In genomic region chr19:30224689-30225606, GRCh38 we compare ENCODE assay signal across 1 cellular context.
TF ChIP-seq lines count a peak whose summit lies in the region.

No MANE protein-coding gene starts in this region.

TF ChIP-seq in HEK293, 187 proteins besides CTCF, POLR2A, EP300 and RAD21 (continued from another document and continues in another):
- TF ChIP-seq, protein P1, sequence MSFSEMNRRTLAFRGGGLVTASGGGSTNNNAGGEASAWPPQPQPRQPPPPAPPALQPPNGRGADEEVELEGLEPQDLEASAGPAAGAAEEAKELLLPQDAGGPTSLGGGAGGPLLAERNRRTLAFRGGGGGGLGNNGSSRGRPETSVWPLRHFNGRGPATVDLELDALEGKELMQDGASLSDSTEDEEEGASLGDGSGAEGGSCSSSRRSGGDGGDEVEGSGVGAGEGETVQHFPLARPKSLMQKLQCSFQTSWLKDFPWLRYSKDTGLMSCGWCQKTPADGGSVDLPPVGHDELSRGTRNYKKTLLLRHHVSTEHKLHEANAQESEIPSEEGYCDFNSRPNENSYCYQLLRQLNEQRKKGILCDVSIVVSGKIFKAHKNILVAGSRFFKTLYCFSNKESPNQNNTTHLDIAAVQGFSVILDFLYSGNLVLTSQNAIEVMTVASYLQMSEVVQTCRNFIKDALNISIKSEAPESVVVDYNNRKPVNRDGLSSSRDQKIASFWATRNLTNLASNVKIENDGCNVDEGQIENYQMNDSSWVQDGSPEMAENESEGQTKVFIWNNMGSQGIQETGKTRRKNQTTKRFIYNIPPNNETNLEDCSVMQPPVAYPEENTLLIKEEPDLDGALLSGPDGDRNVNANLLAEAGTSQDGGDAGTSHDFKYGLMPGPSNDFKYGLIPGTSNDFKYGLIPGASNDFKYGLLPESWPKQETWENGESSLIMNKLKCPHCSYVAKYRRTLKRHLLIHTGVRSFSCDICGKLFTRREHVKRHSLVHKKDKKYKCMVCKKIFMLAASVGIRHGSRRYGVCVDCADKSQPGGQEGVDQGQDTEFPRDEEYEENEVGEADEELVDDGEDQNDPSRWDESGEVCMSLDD (tag by site-specific recombination; IDR thresholded peaks at IDR 0.05), result peak; percentile 67; the same call in 1 of the 2 replicates
- TF ChIP-seq ZNF302 (tag by site-specific recombination; IDR thresholded peaks at IDR 0.05; ENCODE audit: low read depth), result no peak
- no peak for TF ChIP-seq ZNF112 (tag by site-specific recombination; IDR thresholded peaks at IDR 0.05)
- TF ChIP-seq ZNF37A (tag by site-specific recombination; IDR thresholded peaks at IDR 0.05), result no peak
- TF ChIP-seq ZBTB17 (tag by site-specific recombination; IDR thresholded peaks at IDR 0.05), result peak; percentile 99
- peak; percentile 91 for TF ChIP-seq ZNF335 (tag by site-specific recombination; conservative IDR thresholded peaks at IDR 0.05)
- no peak for TF ChIP-seq ZNF513 (tag by site-specific recombination; IDR thresholded peaks at IDR 0.05)
- TF ChIP-seq, protein P2, sequence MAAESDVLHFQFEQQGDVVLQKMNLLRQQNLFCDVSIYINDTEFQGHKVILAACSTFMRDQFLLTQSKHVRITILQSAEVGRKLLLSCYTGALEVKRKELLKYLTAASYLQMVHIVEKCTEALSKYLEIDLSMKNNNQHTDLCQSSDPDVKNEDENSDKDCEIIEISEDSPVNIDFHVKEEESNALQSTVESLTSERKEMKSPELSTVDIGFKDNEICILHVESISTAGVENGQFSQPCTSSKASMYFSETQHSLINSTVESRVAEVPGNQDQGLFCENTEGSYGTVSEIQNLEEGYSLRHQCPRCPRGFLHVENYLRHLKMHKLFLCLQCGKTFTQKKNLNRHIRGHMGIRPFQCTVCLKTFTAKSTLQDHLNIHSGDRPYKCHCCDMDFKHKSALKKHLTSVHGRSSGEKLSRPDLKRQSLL (tag by site-specific recombination; IDR thresholded peaks at IDR 0.05), result 0 out of 2 replicates have a peak, but pooled peaks have one; percentile 5
- TF ChIP-seq ZNF366 (tag by site-specific recombination; conservative IDR thresholded peaks at IDR 0.05), result peak; percentile 87
- TF ChIP-seq ZBTB11 (tag by site-specific recombination; conservative IDR thresholded peaks at IDR 0.05; ENCODE audit: low read depth), result no peak; the same call in 1 of the 2 replicates
- TF ChIP-seq ZBTB26 (tag by site-specific recombination; optimal IDR thresholded peaks at IDR 0.05), result peak; percentile 82
- TF ChIP-seq REPIN1 (tag by site-specific recombination; IDR thresholded peaks at IDR 0.05; ENCODE audit: low read depth), result peak; percentile 91; the same call in 1 of the 2 replicates
- no peak for TF ChIP-seq ZNF658 (tag by site-specific recombination; IDR thresholded peaks at IDR 0.05)
- TF ChIP-seq, protein P3, sequence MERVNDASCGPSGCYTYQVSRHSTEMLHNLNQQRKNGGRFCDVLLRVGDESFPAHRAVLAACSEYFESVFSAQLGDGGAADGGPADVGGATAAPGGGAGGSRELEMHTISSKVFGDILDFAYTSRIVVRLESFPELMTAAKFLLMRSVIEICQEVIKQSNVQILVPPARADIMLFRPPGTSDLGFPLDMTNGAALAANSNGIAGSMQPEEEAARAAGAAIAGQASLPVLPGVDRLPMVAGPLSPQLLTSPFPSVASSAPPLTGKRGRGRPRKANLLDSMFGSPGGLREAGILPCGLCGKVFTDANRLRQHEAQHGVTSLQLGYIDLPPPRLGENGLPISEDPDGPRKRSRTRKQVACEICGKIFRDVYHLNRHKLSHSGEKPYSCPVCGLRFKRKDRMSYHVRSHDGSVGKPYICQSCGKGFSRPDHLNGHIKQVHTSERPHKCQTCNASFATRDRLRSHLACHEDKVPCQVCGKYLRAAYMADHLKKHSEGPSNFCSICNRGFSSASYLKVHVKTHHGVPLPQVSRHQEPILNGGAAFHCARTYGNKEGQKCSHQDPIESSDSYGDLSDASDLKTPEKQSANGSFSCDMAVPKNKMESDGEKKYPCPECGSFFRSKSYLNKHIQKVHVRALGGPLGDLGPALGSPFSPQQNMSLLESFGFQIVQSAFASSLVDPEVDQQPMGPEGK (tag by site-specific recombination; IDR thresholded peaks at IDR 0.05), result 0 out of 2 replicates have a peak, but pooled peaks have one; percentile 83
- TF ChIP-seq ZNF555 (tag by site-specific recombination; conservative IDR thresholded peaks at IDR 0.05), result no peak
- TF ChIP-seq ZNF561 (tag by site-specific recombination; IDR thresholded peaks at IDR 0.05; ENCODE audit: borderline replicate concordance), result peak; percentile 33; the same call in 1 of the 2 replicates
- 0 out of 2 replicates have a peak, but pooled peaks have one; percentile 18 for TF ChIP-seq KLF7 (tag by site-specific recombination; IDR thresholded peaks at IDR 0.05; ENCODE audit: borderline replicate concordance)
- TF ChIP-seq GLIS1 (tag by site-specific recombination; IDR thresholded peaks at IDR 0.05), result peak; percentile 45; the same call in 1 of the 2 replicates
- TF ChIP-seq GLI2 (tag by site-specific recombination; IDR thresholded peaks at IDR 0.05; ENCODE audit: borderline replicate concordance, low read depth), result no peak
- no peak for TF ChIP-seq MYNN (tag by site-specific recombination; IDR thresholded peaks at IDR 0.05; ENCODE audit: borderline replicate concordance)
- TF ChIP-seq, protein P4, sequence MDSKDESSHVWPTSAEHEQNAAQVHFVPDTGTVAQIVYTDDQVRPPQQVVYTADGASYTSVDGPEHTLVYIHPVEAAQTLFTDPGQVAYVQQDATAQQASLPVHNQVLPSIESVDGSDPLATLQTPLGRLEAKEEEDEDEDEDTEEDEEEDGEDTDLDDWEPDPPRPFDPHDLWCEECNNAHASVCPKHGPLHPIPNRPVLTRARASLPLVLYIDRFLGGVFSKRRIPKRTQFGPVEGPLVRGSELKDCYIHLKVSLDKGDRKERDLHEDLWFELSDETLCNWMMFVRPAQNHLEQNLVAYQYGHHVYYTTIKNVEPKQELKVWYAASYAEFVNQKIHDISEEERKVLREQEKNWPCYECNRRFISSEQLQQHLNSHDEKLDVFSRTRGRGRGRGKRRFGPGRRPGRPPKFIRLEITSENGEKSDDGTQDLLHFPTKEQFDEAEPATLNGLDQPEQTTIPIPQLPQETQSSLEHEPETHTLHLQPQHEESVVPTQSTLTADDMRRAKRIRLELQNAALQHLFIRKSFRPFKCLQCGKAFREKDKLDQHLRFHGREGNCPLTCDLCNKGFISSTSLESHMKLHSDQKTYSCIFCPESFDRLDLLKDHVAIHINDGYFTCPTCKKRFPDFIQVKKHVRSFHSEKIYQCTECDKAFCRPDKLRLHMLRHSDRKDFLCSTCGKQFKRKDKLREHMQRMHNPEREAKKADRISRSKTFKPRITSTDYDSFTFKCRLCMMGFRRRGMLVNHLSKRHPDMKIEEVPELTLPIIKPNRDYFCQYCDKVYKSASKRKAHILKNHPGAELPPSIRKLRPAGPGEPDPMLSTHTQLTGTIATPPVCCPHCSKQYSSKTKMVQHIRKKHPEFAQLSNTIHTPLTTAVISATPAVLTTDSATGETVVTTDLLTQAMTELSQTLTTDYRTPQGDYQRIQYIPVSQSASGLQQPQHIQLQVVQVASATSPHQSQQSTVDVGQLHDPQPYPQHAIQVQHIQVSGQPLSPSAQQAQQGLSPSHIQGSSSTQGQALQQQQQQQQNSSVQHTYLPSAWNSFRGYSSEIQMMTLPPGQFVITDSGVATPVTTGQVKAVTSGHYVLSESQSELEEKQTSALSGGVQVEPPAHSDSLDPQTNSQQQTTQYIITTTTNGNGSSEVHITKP (tag by site-specific recombination; IDR thresholded peaks at IDR 0.05), result peak; percentile 100
- no peak for TF ChIP-seq SCRT2 (tag by site-specific recombination; IDR thresholded peaks at IDR 0.05)
- peak; percentile 15; the same call in 1 of the 2 replicates for TF ChIP-seq ZNF664 (tag by site-specific recombination; IDR thresholded peaks at IDR 0.05)
- TF ChIP-seq, protein P5, sequence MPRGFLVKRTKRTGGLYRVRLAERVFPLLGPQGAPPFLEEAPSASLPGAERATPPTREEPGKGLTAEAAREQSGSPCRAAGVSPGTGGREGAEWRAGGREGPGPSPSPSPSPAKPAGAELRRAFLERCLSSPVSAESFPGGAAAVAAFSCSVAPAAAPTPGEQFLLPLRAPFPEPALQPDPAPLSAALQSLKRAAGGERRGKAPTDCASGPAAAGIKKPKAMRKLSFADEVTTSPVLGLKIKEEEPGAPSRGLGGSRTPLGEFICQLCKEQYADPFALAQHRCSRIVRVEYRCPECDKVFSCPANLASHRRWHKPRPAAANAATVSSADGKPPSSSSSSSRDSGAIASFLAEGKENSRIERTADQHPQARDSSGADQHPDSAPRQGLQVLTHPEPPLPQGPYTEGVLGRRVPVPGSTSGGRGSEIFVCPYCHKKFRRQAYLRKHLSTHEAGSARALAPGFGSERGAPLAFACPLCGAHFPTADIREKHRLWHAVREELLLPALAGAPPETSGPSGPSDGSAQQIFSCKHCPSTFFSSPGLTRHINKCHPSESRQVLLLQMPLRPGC (tag by site-specific recombination; IDR thresholded peaks at IDR 0.05), result 0 out of 2 replicates have a peak, but pooled peaks have one; percentile 22
- TF ChIP-seq ZNF18 (tag by site-specific recombination; IDR thresholded peaks at IDR 0.05), result 0 out of 2 replicates have a peak, but pooled peaks have one; percentile 33
- TF ChIP-seq ZNF169 (tag by site-specific recombination; IDR thresholded peaks at IDR 0.05), result no peak
- TF ChIP-seq ZXDB (tag by site-specific recombination; IDR thresholded peaks at IDR 0.05), result peak; percentile 44
- TF ChIP-seq KLF1 (tag by site-specific recombination; IDR thresholded peaks at IDR 0.05), result peak; percentile 8; the same call in 1 of the 2 replicates
- peak; percentile 5 for TF ChIP-seq FEZF1 (tag by site-specific recombination; IDR thresholded peaks at IDR 0.05)
- TF ChIP-seq ZBTB7A (tag by site-specific recombination; IDR thresholded peaks at IDR 0.05; ENCODE audit: low read depth), result no peak
- peak; percentile 8; the same call in 1 of the 2 replicates for TF ChIP-seq KLF16 (tag by site-specific recombination; IDR thresholded peaks at IDR 0.05)
- TF ChIP-seq KLF9 (tag by site-specific recombination; IDR thresholded peaks at IDR 0.05; ENCODE audit: low read depth), result peak; percentile 21; the same call in 1 of the 2 replicates
- TF ChIP-seq, protein P6, sequence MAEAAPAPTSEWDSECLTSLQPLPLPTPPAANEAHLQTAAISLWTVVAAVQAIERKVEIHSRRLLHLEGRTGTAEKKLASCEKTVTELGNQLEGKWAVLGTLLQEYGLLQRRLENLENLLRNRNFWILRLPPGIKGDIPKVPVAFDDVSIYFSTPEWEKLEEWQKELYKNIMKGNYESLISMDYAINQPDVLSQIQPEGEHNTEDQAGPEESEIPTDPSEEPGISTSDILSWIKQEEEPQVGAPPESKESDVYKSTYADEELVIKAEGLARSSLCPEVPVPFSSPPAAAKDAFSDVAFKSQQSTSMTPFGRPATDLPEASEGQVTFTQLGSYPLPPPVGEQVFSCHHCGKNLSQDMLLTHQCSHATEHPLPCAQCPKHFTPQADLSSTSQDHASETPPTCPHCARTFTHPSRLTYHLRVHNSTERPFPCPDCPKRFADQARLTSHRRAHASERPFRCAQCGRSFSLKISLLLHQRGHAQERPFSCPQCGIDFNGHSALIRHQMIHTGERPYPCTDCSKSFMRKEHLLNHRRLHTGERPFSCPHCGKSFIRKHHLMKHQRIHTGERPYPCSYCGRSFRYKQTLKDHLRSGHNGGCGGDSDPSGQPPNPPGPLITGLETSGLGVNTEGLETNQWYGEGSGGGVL (tag by site-specific recombination; IDR thresholded peaks at IDR 0.05), result 0 out of 2 replicates have a peak, but pooled peaks have one; percentile 45
- no peak for TF ChIP-seq ZBTB48 (tag by site-specific recombination; IDR thresholded peaks at IDR 0.05)
